Comparison of ENCODE assay signal across 24 cellular contexts in the genomic region with DNA sequence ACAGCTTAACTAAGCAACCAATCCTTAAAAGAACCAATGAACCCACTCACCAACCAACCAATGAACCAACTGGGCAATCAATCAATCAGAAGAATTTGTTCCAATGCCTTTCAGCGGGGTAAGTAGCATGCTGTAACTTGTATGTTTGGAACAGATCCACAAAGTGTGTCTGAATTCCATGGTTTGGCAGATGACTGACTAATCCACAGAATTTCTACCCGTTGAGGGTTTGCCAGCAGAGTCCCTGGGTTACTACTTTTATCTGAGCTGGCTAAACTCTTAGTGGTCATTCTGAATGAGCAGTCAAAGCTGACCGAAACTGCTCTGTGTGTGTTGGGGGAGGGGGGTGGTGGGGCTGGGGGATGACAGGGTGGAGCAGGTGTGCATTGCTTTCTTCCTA.
DNase-seq lines count a peak whose midpoint lies in the region; FAIRE-seq and TF ChIP-seq lines count a peak whose summit lies in the region.
"Had no signal": no experiment of that assay in that cellular context is flagged by ENCODE, and none has a peak within 500 bp of the region (broad histone marks: within the 10 kb centered on the region; RNA-seq: fewer than 3 reads in every experiment).

No MANE protein-coding gene starts in this region.

- dilution Hi-C loops in keratinocyte (cut with MboI; ENCODE audit: extremely low pct_ligation_motif_present, low sequenced_read_pairs): no loop called here

- H3K4me3 ChIP-seq in AG10803 (ENCODE audit: low read length): no peak overlapping the region
- H3K4me3 ChIP-seq in cardiac fibroblast (replicated peaks in 1 of 2; ENCODE audit: low read depth in 2 of 2, low read length in 2 of 2): no peak overlapping the region
- H3K4me3 ChIP-seq in keratinocyte (ENCODE audit: control insufficient read depth in 2 of 3, extremely low read depth in 1 of 3, insufficient read depth in 2 of 3, low read depth in 1 of 3, low read length in 3 of 3): no peak overlapping the region
- no peak overlapping the region for H3K4me3 ChIP-seq in sigmoid colon
- H3K4me3 ChIP-seq in dorsolateral prefrontal cortex: no peak overlapping the region
- no peak overlapping the region for H3K4me3 ChIP-seq in testis
- H3K4me3 ChIP-seq: BLaER1, heart right ventricle, left lung, pancreas, upper lobe of left lung had no signal

- no peaks in the 10 kb centered on the region for H3K27me3 ChIP-seq in keratinocyte (ENCODE audit: control insufficient read depth, extremely low read depth, insufficient read depth, low read length)
- H3K27me3 ChIP-seq in sigmoid colon: no peaks in the 10 kb centered on the region
- H3K27me3 ChIP-seq in dorsolateral prefrontal cortex: no peaks in the 10 kb centered on the region
- H3K27me3 ChIP-seq in testis: no peaks in the 10 kb centered on the region
- H3K27me3 ChIP-seq: BLaER1, heart right ventricle, left lung, pancreas, upper lobe of left lung had no signal

- intact Hi-C loops in sigmoid colon (cut with DNase I) (no loop called here), dorsolateral prefrontal cortex (cut with DNase I) (no loop called here), testis (cut with DNase I; ENCODE audit: low total_unique reads) (no loop called here)

- H3K27ac ChIP-seq in keratinocyte (ENCODE audit: control insufficient read depth, insufficient read depth, low read length): no peak overlapping the region
- no peak overlapping the region for H3K27ac ChIP-seq in sigmoid colon
- H3K27ac ChIP-seq in dorsolateral prefrontal cortex: no peak overlapping the region
- no peak overlapping the region for H3K27ac ChIP-seq in testis
- H3K27ac ChIP-seq: BLaER1, heart right ventricle, left lung, upper lobe of left lung had no signal

- H4K20me1 ChIP-seq in keratinocyte (ENCODE audit: control insufficient read depth, extremely low read depth, insufficient read depth, low read length): no peaks in the 10 kb centered on the region
- H4K20me1 ChIP-seq: BLaER1 had no signal

- H3K79me2 ChIP-seq in keratinocyte (ENCODE audit: control insufficient read depth, insufficient read depth, low read length): no peaks in the 10 kb centered on the region

- WGBS in sigmoid colon, 2 donors: 89 to 91% methylated on average over 3 of the region's 3 CpGs
- 87 to 91% methylated on average over 3 of the region's 3 CpGs for WGBS in testis, 2 donors

- H3K9me3 ChIP-seq in keratinocyte (ENCODE audit: control insufficient read depth, low read depth, low read length) (no peaks in the 10 kb centered on the region), sigmoid colon (no peaks in the 10 kb centered on the region), testis (no peaks in the 10 kb centered on the region)
- H3K9me3 ChIP-seq: BLaER1, left lung, pancreas, upper lobe of left lung had no signal

- H3K9ac ChIP-seq in keratinocyte (ENCODE audit: control insufficient read depth, extremely low read depth, insufficient read depth, low read length): no peak overlapping the region
- H3K9ac ChIP-seq: BLaER1 had no signal

- H3K4me2 ChIP-seq in keratinocyte (ENCODE audit: control insufficient read depth, extremely low read depth, insufficient read depth, low read depth, low read length): no peak overlapping the region
- H3K4me2 ChIP-seq: BLaER1 had no signal

- H3K4me1 ChIP-seq in keratinocyte (ENCODE audit: control insufficient read depth, extremely low read depth, insufficient read depth, low read length) (peaks cover 8% of the 10 kb centered on the region), sigmoid colon (no peaks in the 10 kb centered on the region), testis (no peaks in the 10 kb centered on the region)
- H3K4me1 ChIP-seq: BLaER1, heart right ventricle, left lung, upper lobe of left lung had no signal

- no peak for TF ChIP-seq EP300 in sigmoid colon (IDR thresholded peaks at IDR 0.05)

- H3K36me3 ChIP-seq in keratinocyte (ENCODE audit: control insufficient read depth in 2 of 2, extremely low read depth in 1 of 2, insufficient read depth in 2 of 2, low read length in 2 of 2): no peaks in the 10 kb centered on the region
- no peaks in the 10 kb centered on the region for H3K36me3 ChIP-seq in sigmoid colon
- no peaks in the 10 kb centered on the region for H3K36me3 ChIP-seq in testis (ENCODE audit: low read depth, missing control alignments)
- H3K36me3 ChIP-seq: BLaER1, heart right ventricle, left lung, pancreas, upper lobe of left lung had no signal

- H2AFZ ChIP-seq in keratinocyte (ENCODE audit: control insufficient read depth, low read length): no peak overlapping the region

- H3K9me1 ChIP-seq in keratinocyte (ENCODE audit: control insufficient read depth, extremely low read depth, insufficient read depth, low read length): no peaks in the 10 kb centered on the region

- peak; percentile 20 for DNase-seq in AG10803 (ENCODE audit: low read depth)
- DNase-seq in NCI-H446 treated with DMSO at 0.1 percent for 48 hours (lab: John Stamatoyannopoulos, UW): peak; percentile 83
- DNase-seq in cardiac fibroblast (ENCODE audit: low read depth in 2 of 2): peak; percentile 23 to 38
- DNase-seq in keratinocyte (ENCODE audit: low read depth, low spot score): peak; percentile 56
- no peak for DNase-seq in sigmoid colon
- no peak for DNase-seq in dorsolateral prefrontal cortex
- DNase-seq in testis: no peak
- DNase-seq in GDM1 (lab: John Stamatoyannopoulos, UW): no peak
- DNase-seq: activated CD4-positive, alpha-beta memory T cell treated with anti-CD3 and anti-CD28 coated beads for 36 hours; activated gamma-delta T cell treated with Interleukin-2 at 50 U/mL for 16 hours; activated T-cell treated with anti-CD3 and anti-CD28 coated beads for 4 hours; central memory CD4-positive, alpha-beta T cell; erythroblast; heart right ventricle; left lung; midbrain; NCI-H2107; NCI-H524 treated with DMSO at 0.1 percent for 48 hours; RPMI8226; upper lobe of left lung had no signal

- TF ChIP-seq POLR2A in sigmoid colon (IDR thresholded peaks at IDR 0.05): no peak
- TF ChIP-seq POLR2A in testis (IDR thresholded peaks at IDR 0.05): no peak

- TF ChIP-seq CTCF in AG10803 (conservative IDR thresholded peaks at IDR 0.05; ENCODE audit: low read length) (no peak), cardiac fibroblast (IDR thresholded peaks at IDR 0.05; ENCODE audit: low read depth, low read length) (no peak), keratinocyte (optimal IDR thresholded peaks at IDR 0.05 in 1 of 3, IDR thresholded peaks at IDR 0.05 in 1 of 3, conservative IDR thresholded peaks at IDR 0.05 in 1 of 3; ENCODE audit: extremely low read depth in 1 of 3, insufficient read depth in 2 of 3, low read length in 3 of 3) (no peak), sigmoid colon (IDR thresholded peaks at IDR 0.05) (no peak), dorsolateral prefrontal cortex (IDR thresholded peaks at IDR 0.05 in 54 of 56, conservative IDR thresholded peaks at IDR 0.05 in 2 of 56; ENCODE audit: low read depth in 1 of 56, partially characterized antibody in 56 of 56) (no peak), testis (IDR thresholded peaks at IDR 0.05) (no peak)

- peak; percentile 97 for FAIRE-seq in keratinocyte (lab: Jason Lieb, UNC)
- FAIRE-seq: A204.1, HepG2, pancreas had no signal

Comparison
In these comparisons a context has a peak if more than half of its experiments do, and no peak if none do; other contexts are left out.
1. DNase-seq: peak in AG10803 (single experiment), NCI-H446 treated with DMSO at 0.1 percent for 48 hours (single experiment), cardiac fibroblast (2 of 2) and keratinocyte (single experiment); none in sigmoid colon (single experiment), dorsolateral prefrontal cortex (0 of 10), testis (single experiment) and GDM1 (single experiment).